Comparison of ENCODE assay signal across 1 cellular context in the genomic region with DNA sequence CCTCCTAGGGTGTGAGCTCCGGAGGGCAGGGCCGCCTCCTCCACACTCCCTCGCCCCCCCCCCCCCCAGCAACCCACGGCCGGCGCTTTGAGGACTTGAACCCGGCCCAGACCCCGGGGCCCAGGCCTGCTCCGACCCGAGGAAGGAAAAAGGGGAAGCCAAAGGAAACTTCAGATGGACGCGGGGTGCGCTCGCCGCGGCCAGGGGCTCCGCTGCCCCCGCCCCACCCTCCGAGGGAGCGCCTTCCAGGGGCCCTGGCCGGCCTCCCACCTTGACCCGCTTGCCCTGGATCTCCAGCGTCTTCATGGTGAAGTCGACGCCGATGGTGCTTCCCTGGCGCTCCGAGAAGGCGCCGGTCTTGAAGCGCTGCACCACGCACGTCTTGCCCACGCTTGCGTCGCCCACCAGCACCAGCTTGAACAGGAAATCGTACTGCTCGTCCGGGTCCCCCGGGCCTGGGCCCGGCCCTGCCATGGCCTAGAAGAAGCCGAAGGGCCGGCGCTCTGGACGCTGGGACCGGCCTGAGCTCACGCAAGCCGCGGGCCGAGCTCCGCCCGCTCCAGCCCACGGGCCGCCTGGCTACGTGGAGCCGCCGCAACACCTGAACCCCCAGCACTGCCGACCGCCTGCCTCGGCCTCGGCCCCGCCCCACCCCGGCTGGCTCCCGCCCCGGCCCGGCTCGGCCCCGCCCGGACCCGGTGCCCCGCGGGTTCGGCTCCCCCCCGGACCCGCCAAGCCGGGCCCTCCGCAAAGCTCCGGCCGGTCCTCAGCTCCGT.
A peak's percentile ranks its signal among the peaks of the same experiment; 100 is the strongest.
TF ChIP-seq lines count a peak whose summit lies in the region.

No MANE protein-coding gene starts in this region.

TF ChIP-seq in K562, 482 proteins besides CTCF, POLR2A, EP300 and RAD21:
- 0 out of 2 replicates have a peak, but pooled peaks have one; percentile 15 for TF ChIP-seq POLR2AphosphoS5 (IDR thresholded peaks at IDR 0.05; ENCODE audit: control insufficient read depth, insufficient read depth, low read depth, low read length)
- no peak for TF ChIP-seq ZKSCAN3 (CRISPR knock-in tag; IDR thresholded peaks at IDR 0.05)
- peak; percentile 47; the same call in 1 of the 2 replicates for TF ChIP-seq SPI1 (IDR thresholded peaks at IDR 0.05; ENCODE audit: borderline replicate concordance, low read depth, low read length)
- peak; percentile 26; the same call in 1 of the 2 replicates for TF ChIP-seq PHF8 (IDR thresholded peaks at IDR 0.05; ENCODE audit: borderline replicate concordance, low read length)
- TF ChIP-seq ZNF146 (CRISPR knock-in tag; IDR thresholded peaks at IDR 0.05; ENCODE audit: unreplicated experiment): no peak
- no peak for TF ChIP-seq FOXP1 (CRISPR knock-in tag; IDR thresholded peaks at IDR 0.05)
- no peak for TF ChIP-seq GABPB1 (CRISPR knock-in tag; IDR thresholded peaks at IDR 0.05)
- peak; percentile 77 for TF ChIP-seq RBFOX2 (IDR thresholded peaks at IDR 0.05; ENCODE audit: low read depth, low read length)
- no peak for TF ChIP-seq CCNT2 (IDR thresholded peaks at IDR 0.05; ENCODE audit: borderline replicate concordance, extremely low read depth, insufficient read length, low read depth, low read length)
- TF ChIP-seq, protein P1, sequence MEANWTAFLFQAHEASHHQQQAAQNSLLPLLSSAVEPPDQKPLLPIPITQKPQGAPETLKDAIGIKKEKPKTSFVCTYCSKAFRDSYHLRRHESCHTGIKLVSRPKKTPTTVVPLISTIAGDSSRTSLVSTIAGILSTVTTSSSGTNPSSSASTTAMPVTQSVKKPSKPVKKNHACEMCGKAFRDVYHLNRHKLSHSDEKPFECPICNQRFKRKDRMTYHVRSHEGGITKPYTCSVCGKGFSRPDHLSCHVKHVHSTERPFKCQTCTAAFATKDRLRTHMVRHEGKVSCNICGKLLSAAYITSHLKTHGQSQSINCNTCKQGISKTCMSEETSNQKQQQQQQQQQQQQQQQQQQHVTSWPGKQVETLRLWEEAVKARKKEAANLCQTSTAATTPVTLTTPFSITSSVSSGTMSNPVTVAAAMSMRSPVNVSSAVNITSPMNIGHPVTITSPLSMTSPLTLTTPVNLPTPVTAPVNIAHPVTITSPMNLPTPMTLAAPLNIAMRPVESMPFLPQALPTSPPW (CRISPR knock-in tag; IDR thresholded peaks at IDR 0.05): peak; percentile 64
- peak; percentile 58 for TF ChIP-seq POLR2G (IDR thresholded peaks at IDR 0.05; ENCODE audit: low read depth, low read length)
- TF ChIP-seq GABPB2 (CRISPR knock-in tag; conservative IDR thresholded peaks at IDR 0.05): no peak
- TF ChIP-seq EGR1 (conservative IDR thresholded peaks at IDR 0.05): peak; percentile 17; the same call in 1 of the 2 replicates
- peak; percentile 61 for TF ChIP-seq ZFX (CRISPR knock-in tag; IDR thresholded peaks at IDR 0.05)
- TF ChIP-seq, protein P2, sequence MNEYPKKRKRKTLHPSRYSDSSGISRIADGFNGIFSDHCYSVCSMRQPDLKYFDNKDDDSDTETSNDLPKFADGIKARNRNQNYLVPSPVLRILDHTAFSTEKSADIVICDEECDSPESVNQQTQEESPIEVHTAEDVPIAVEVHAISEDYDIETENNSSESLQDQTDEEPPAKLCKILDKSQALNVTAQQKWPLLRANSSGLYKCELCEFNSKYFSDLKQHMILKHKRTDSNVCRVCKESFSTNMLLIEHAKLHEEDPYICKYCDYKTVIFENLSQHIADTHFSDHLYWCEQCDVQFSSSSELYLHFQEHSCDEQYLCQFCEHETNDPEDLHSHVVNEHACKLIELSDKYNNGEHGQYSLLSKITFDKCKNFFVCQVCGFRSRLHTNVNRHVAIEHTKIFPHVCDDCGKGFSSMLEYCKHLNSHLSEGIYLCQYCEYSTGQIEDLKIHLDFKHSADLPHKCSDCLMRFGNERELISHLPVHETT (CRISPR knock-in tag; conservative IDR thresholded peaks at IDR 0.05 in 1 of 2, IDR thresholded peaks at IDR 0.05 in 1 of 2): no peak
- no peak for TF ChIP-seq NR2C1 (IDR thresholded peaks at IDR 0.05)
- TF ChIP-seq NR2C1 (tag; IDR thresholded peaks at IDR 0.05): no peak
- no peak for TF ChIP-seq NR2C2 (CRISPR knock-in tag; IDR thresholded peaks at IDR 0.05)
- TF ChIP-seq NR2C2 (tag; IDR thresholded peaks at IDR 0.05): no peak
- no peak for TF ChIP-seq SRSF9 (IDR thresholded peaks at IDR 0.05; ENCODE audit: borderline replicate concordance, low read depth, low read length)
- TF ChIP-seq, protein P3, sequence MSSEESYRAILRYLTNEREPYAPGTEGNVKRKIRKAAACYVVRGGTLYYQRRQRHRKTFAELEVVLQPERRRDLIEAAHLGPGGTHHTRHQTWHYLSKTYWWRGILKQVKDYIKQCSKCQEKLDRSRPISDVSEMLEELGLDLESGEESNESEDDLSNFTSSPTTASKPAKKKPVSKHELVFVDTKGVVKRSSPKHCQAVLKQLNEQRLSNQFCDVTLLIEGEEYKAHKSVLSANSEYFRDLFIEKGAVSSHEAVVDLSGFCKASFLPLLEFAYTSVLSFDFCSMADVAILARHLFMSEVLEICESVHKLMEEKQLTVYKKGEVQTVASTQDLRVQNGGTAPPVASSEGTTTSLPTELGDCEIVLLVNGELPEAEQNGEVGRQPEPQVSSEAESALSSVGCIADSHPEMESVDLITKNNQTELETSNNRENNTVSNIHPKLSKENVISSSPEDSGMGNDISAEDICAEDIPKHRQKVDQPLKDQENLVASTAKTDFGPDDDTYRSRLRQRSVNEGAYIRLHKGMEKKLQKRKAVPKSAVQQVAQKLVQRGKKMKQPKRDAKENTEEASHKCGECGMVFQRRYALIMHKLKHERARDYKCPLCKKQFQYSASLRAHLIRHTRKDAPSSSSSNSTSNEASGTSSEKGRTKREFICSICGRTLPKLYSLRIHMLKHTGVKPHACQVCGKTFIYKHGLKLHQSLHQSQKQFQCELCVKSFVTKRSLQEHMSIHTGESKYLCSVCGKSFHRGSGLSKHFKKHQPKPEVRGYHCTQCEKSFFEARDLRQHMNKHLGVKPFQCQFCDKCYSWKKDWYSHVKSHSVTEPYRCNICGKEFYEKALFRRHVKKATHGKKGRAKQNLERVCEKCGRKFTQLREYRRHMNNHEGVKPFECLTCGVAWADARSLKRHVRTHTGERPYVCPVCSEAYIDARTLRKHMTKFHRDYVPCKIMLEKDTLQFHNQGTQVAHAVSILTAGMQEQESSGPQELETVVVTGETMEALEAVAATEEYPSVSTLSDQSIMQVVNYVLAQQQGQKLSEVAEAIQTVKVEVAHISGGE (CRISPR knock-in tag; IDR thresholded peaks at IDR 0.05): peak in 1 of 3 experiments; percentile 79; a peak in 2 of 6 replicates
- no peak for TF ChIP-seq IRF2 (CRISPR knock-in tag; IDR thresholded peaks at IDR 0.05)
- TF ChIP-seq HOXB6 (CRISPR knock-in tag; IDR thresholded peaks at IDR 0.05; ENCODE audit: borderline replicate concordance): no peak
- TF ChIP-seq SAFB (IDR thresholded peaks at IDR 0.05; ENCODE audit: borderline replicate concordance, low read depth, low read length): peak; percentile 60
- TF ChIP-seq, protein P4, sequence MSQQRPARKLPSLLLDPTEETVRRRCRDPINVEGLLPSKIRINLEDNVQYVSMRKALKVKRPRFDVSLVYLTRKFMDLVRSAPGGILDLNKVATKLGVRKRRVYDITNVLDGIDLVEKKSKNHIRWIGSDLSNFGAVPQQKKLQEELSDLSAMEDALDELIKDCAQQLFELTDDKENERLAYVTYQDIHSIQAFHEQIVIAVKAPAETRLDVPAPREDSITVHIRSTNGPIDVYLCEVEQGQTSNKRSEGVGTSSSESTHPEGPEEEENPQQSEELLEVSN (IDR thresholded peaks at IDR 0.05; ENCODE audit: borderline replicate concordance in 1 of 2, extremely low read depth in 1 of 2, insufficient read depth in 1 of 2, insufficient read length in 1 of 2, low read depth in 1 of 2, low read length in 1 of 2, poor library complexity in 1 of 2, severe bottlenecking in 1 of 2): peak in 1 of 2 experiments; percentile 15
- TF ChIP-seq, protein P5, sequence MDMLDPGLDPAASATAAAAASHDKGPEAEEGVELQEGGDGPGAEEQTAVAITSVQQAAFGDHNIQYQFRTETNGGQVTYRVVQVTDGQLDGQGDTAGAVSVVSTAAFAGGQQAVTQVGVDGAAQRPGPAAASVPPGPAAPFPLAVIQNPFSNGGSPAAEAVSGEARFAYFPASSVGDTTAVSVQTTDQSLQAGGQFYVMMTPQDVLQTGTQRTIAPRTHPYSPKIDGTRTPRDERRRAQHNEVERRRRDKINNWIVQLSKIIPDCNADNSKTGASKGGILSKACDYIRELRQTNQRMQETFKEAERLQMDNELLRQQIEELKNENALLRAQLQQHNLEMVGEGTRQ (CRISPR knock-in tag; IDR thresholded peaks at IDR 0.05): no peak
